ENCODE assay signal across 8 cellular contexts in genomic region chr9:83957029-83957513, GRCh38. TPM values are rescaled to one million over a fixed set of nuclear protein-coding genes. Genes with fewer than 3 reads are reported as not detected.
DNase-seq lines count a peak whose midpoint lies in the region; ATAC-seq, FAIRE-seq and TF ChIP-seq lines count a peak whose summit lies in the region.

No MANE protein-coding gene starts in this region.

- H3F3A ChIP-seq in OCI-LY1 (ENCODE audit: insufficient read depth, low read length) = no peaks in the 10 kb centered on the region

- DNase-seq in GM12892 (ENCODE audit: insufficient read length) = no peak
- no peak for DNase-seq in EL
- DNase-seq in NCI-H146 (lab: John Stamatoyannopoulos, UW) = no peak

- WGBS in esophagus, 2 donors = 22 to 24% methylated on average over 12 of the region's 12 CpGs

- peaks cover 33% of the 10 kb centered on the region for H3K4me1 ChIP-seq in OCI-LY1 (ENCODE audit: insufficient read depth, low read length, severe bottlenecking)
- peaks cover 0 to 3% of the 10 kb centered on the region in 2 donors for H3K4me1 ChIP-seq in esophagus (ENCODE audit: control insufficient read depth in 2 of 2, insufficient read depth in 2 of 2, low read length in 1 of 2)
- peaks cover 8% of the 10 kb centered on the region for H3K4me1 ChIP-seq in rectal smooth muscle tissue (ENCODE audit: control insufficient read depth, insufficient read depth, low read length)

- H2AFZ ChIP-seq in OCI-LY1 (ENCODE audit: low read length) = no peak overlapping the region; the same call in 1 of the 2 replicates

- no peaks in the 10 kb centered on the region for H3K9me3 ChIP-seq in OCI-LY1 (ENCODE audit: low read length)
- H3K9me3 ChIP-seq in esophagus (ENCODE audit: control insufficient read depth in 2 of 2, insufficient read depth in 1 of 2, low read depth in 1 of 2, low read length in 1 of 2) = no peaks in the 10 kb centered on the region

- H4K20me1 ChIP-seq in OCI-LY1 (ENCODE audit: insufficient read depth, low read length) = no peaks in the 10 kb centered on the region

- ATAC-seq in GM18873 (IDR thresholded peaks at IDR 0.05; ENCODE audit: low FRiP score, unreplicated experiment) (no peak), GM18870 (IDR thresholded peaks at IDR 0.05; ENCODE audit: unreplicated experiment) (no peak)

- H3K27ac ChIP-seq in OCI-LY1 (ENCODE audit: low read depth, low read length, poor library complexity, severe bottlenecking) (no peak overlapping the region), esophagus (ENCODE audit: low read depth in 2 of 2, low read length in 1 of 2) (peak overlapping the region; percentile 85 to 89), rectal smooth muscle tissue (ENCODE audit: low read depth, low read length) (peak overlapping the region; percentile 85)

- H3K36me3 ChIP-seq in OCI-LY1 (ENCODE audit: insufficient read depth, low read length) (peaks cover 2% of the 10 kb centered on the region; the same call in 1 of the 2 replicates), esophagus (ENCODE audit: control insufficient read depth in 2 of 2, insufficient read depth in 2 of 2, low read length in 1 of 2) (no peaks in the 10 kb centered on the region), rectal smooth muscle tissue (ENCODE audit: control insufficient read depth, insufficient read depth, low read length) (no peaks in the 10 kb centered on the region)

- TF ChIP-seq CTCF in OCI-LY1 (IDR thresholded peaks at IDR 0.05; ENCODE audit: low read length) = no peak

- H3K27me3 ChIP-seq in OCI-LY1 (ENCODE audit: insufficient read depth, low read length) (no peaks in the 10 kb centered on the region), esophagus (ENCODE audit: control insufficient read depth in 1 of 2, insufficient read depth in 2 of 2, low read length in 2 of 2) (no peaks in the 10 kb centered on the region), rectal smooth muscle tissue (ENCODE audit: control insufficient read depth, insufficient read depth, low read length) (no peaks in the 10 kb centered on the region)

- FAIRE-seq in GM12892 (lab: Jason Lieb, UNC) = peak; percentile 5

- H3K79me2 ChIP-seq in OCI-LY1 (ENCODE audit: insufficient read depth, low read length) = no peaks in the 10 kb centered on the region

- peak overlapping the region; percentile 76 for H3K4me3 ChIP-seq in OCI-LY1 (ENCODE audit: low read depth, low read length, poor library complexity, severe bottlenecking)
- peak overlapping the region; percentile 66 to 82 for H3K4me3 ChIP-seq in esophagus (ENCODE audit: low read depth in 1 of 2, low read length in 2 of 2)
- H3K4me3 ChIP-seq in rectal smooth muscle tissue (ENCODE audit: low read length) = peak overlapping the region; percentile 88

- H3K9ac ChIP-seq in OCI-LY1 (ENCODE audit: low read length) = peak overlapping the region; percentile 85
- H3K9ac ChIP-seq in rectal smooth muscle tissue (ENCODE audit: low read length) = no peak overlapping the region

- no peak for TF ChIP-seq POLR2A in GM12892 (IDR thresholded peaks at IDR 0.05; ENCODE audit: low read depth, low read length)

- no peaks in the 10 kb centered on the region for H3K9me2 ChIP-seq in OCI-LY1 (ENCODE audit: low read depth, low read length)

- peak overlapping the region; percentile 76 for H3K4me2 ChIP-seq in OCI-LY1 (ENCODE audit: low read length)

RNA-seq across cellular contexts. Expression of gene HNRNPK, which starts 22.9 kb away (rescaled TPM):
- 639 TPM for polyA plus RNA-seq in GM12892 (2012; ENCODE audit: missing spikeins)
- polyA plus RNA-seq in esophagus = 100 to 1,000 TPM; 176 to 299 TPM

RNA-seq across cellular contexts. Expression of gene RMI1, which starts 23.5 kb away (rescaled TPM):
- 16.6 TPM for polyA plus RNA-seq in GM12892 (2012; ENCODE audit: missing spikeins)
- polyA plus RNA-seq in esophagus = 1 to 10 TPM; 2.3 to 3.6 TPM

RNA-seq across cellular contexts. Expression of gene KIF27, which starts 35.8 kb away (rescaled TPM):
- 2.6 TPM for polyA plus RNA-seq in GM12892 (2012; ENCODE audit: missing spikeins)
- polyA plus RNA-seq in esophagus = 1 to 10 TPM in 1 of 2 donors, under 1 TPM in 1; 0.76 to 1.2 TPM
